ENCODE assay signal across 8 cellular contexts in genomic region chrX:15789979-15790765, GRCh38. TPM values are rescaled to one million over a fixed set of nuclear protein-coding genes. Genes with fewer than 3 reads are reported as not detected.
DNase-seq lines count a peak whose midpoint lies in the region; ATAC-seq and TF ChIP-seq lines count a peak whose summit lies in the region.

ZRSR2 (plus strand) TSS chrX:15790484; CDS start chrX:15790496, 12 bp downstream.

- TF ChIP-seq RAD21 in Ishikawa (IDR thresholded peaks at IDR 0.05; ENCODE audit: low read depth), result no peak

- H3K27ac ChIP-seq in Panc1 (ENCODE audit: low read length), result peak within 1 kb of the TSS; percentile 74

- no peak within 1 kb of the TSS for H3K4me3 Mint-ChIP-seq in activated T-cell treated with anti-CD3 and anti-CD28 coated beads, Interleukin-2, amount 50 U/mL, for 4 hours
- H3K4me3 Mint-ChIP-seq in naive thymus-derived CD8-positive, alpha-beta T cell, result no peak within 1 kb of the TSS
- no peak within 1 kb of the TSS for H3K4me3 Mint-ChIP-seq in stimulated activated naive B cell treated with anti-CD40 and anti-IgM and Interleukin-4, amounts not matched to agents 10 μg/mL and 1 μg/mL and 100 μg/mL, for 72 hours

- no peak within 1 kb of the TSS for H3K27ac Mint-ChIP-seq in naive thymus-derived CD8-positive, alpha-beta T cell
- no peak within 1 kb of the TSS for H3K27ac Mint-ChIP-seq in stimulated activated naive B cell treated with anti-CD40 and anti-IgM and Interleukin-4, amounts not matched to agents 10 μg/mL and 1 μg/mL and 100 μg/mL, for 72 hours

- CTCF ChIA-PET in Panc1 (lab: Charles Lee), result no interaction called here

- H3K9me3 ChIP-seq in Panc1 (ENCODE audit: control insufficient read depth, insufficient read depth, low read depth, low read length), result no peaks in the 10 kb centered on the region

- no peak for TF ChIP-seq EP300 in Ishikawa (IDR thresholded peaks at IDR 0.05; ENCODE audit: borderline replicate concordance)

- H3K4me1 ChIP-seq in Panc1 (ENCODE audit: control insufficient read depth, insufficient read depth, low read length), result no peaks in the 10 kb centered on the region

- H3K36me3 ChIP-seq in Panc1 (ENCODE audit: control insufficient read depth, insufficient read depth, low read length), result no peaks in the 10 kb centered on the region

- peak; percentile 96 for ATAC-seq in GM21717 (IDR thresholded peaks at IDR 0.05; ENCODE audit: unreplicated experiment)
- peak; percentile 98 for ATAC-seq in Panc1
- peak; percentile 92 to 93 for ATAC-seq in activated T-cell treated with anti-CD3 and anti-CD28 coated beads, Interleukin-2, amount 50 U/mL, for 4 hours
- peak; percentile 86 to 87 for ATAC-seq in naive thymus-derived CD8-positive, alpha-beta T cell
- ATAC-seq in stimulated activated naive B cell treated with anti-CD40 and anti-IgM and Interleukin-4, amounts not matched to agents 10 μg/mL and 1 μg/mL and 100 μg/mL, for 72 hours (replicated peaks), result peak; percentile 91 to 93

- H3K27me3 Mint-ChIP-seq in activated T-cell treated with anti-CD3 and anti-CD28 coated beads, Interleukin-2, amount 50 U/mL, for 4 hours (ENCODE audit: low read depth), result no peaks in the 10 kb centered on the region
- H3K27me3 Mint-ChIP-seq in naive thymus-derived CD8-positive, alpha-beta T cell, result no peaks in the 10 kb centered on the region
- no peaks in the 10 kb centered on the region for H3K27me3 Mint-ChIP-seq in stimulated activated naive B cell treated with anti-CD40 and anti-IgM and Interleukin-4, amounts not matched to agents 10 μg/mL and 1 μg/mL and 100 μg/mL, for 72 hours

- DNase-seq in DMS79 treated with DMSO at 0.1 percent for 48 hours (lab: John Stamatoyannopoulos, UW) (peak; percentile 40), Panc1 (ENCODE audit: low read depth, low spot score) (peak; percentile 8), fibroblast of gingiva (ENCODE audit: low read depth) (peak; percentile 55)
- DNase-seq in activated T-cell treated with anti-CD3 and anti-CD28 coated beads, Interleukin-2, amount 50 U/mL, for 4 hours, result peak; percentile 90
- peak; percentile 76 to 95 (median 86) for DNase-seq in naive thymus-derived CD8-positive, alpha-beta T cell
- DNase-seq in stimulated activated naive B cell treated with anti-CD40 and anti-IgM and Interleukin-4, amounts not matched to agents 10 μg/mL and 1 μg/mL and 100 μg/mL, for 72 hours, result peak; percentile 92

- peaks cover 2% of the 10 kb centered on the region for H3K36me3 Mint-ChIP-seq in activated T-cell treated with anti-CD3 and anti-CD28 coated beads, Interleukin-2, amount 50 U/mL, for 4 hours (ENCODE audit: insufficient read depth)
- peaks cover 0 to 20% (median 3%) of the 10 kb centered on the region in 3 donors for H3K36me3 Mint-ChIP-seq in naive thymus-derived CD8-positive, alpha-beta T cell
- peaks cover 5 to 19% of the 10 kb centered on the region in 2 donors for H3K36me3 Mint-ChIP-seq in stimulated activated naive B cell treated with anti-CD40 and anti-IgM and Interleukin-4, amounts not matched to agents 10 μg/mL and 1 μg/mL and 100 μg/mL, for 72 hours

- no TSS peak for BruUV-seq in Panc1 (replicated peaks; lab: Mats Ljungman, UMichigan)

- no peak for TF ChIP-seq CTCF in Panc1 (IDR thresholded peaks at IDR 0.05)

- no peaks in the 10 kb centered on the region for H3K27me3 ChIP-seq in Panc1 (ENCODE audit: control insufficient read depth, insufficient read depth, low read length)

- POLR2A ChIA-PET in Panc1 (lab: Charles Lee), result no interaction called here
- POLR2A ChIA-PET in naive thymus-derived CD8-positive, alpha-beta T cell (lab: Charles Lee), result interaction anchor here (0.9 to 4.1 kb wide), 13 partner anchors 9 to 115 kb away, joined by 3 to 28 read pairs (median 4); partner anchors contain the start of genes AP1S2 and CA5B

- H3K4me1 Mint-ChIP-seq in activated T-cell treated with anti-CD3 and anti-CD28 coated beads, Interleukin-2, amount 50 U/mL, for 4 hours (ENCODE audit: low read depth), result peaks cover 23% of the 10 kb centered on the region
- peaks cover 6 to 23% (median 22%) of the 10 kb centered on the region in 4 donors for H3K4me1 Mint-ChIP-seq in naive thymus-derived CD8-positive, alpha-beta T cell
- H3K4me1 Mint-ChIP-seq in stimulated activated naive B cell treated with anti-CD40 and anti-IgM and Interleukin-4, amounts not matched to agents 10 μg/mL and 1 μg/mL and 100 μg/mL, for 72 hours, result peaks cover 0 to 10% of the 10 kb centered on the region in 2 donors

- peak within 1 kb of the TSS; percentile 71 to 73 for H3K4me3 ChIP-seq in Panc1 (ENCODE audit: low read depth in 2 of 2, low read length in 2 of 2)

- H3K9me3 Mint-ChIP-seq in activated T-cell treated with anti-CD3 and anti-CD28 coated beads, Interleukin-2, amount 50 U/mL, for 4 hours, result no peaks in the 10 kb centered on the region
- H3K9me3 Mint-ChIP-seq in naive thymus-derived CD8-positive, alpha-beta T cell, result no peaks in the 10 kb centered on the region
- H3K9me3 Mint-ChIP-seq in stimulated activated naive B cell treated with anti-CD40 and anti-IgM and Interleukin-4, amounts not matched to agents 10 μg/mL and 1 μg/mL and 100 μg/mL, for 72 hours, result no peaks in the 10 kb centered on the region

- in situ Hi-C loops in Panc1 (cut with HindIII; ENCODE audit: low pct_unique_long_range_greater_than_20kb, low sequenced_read_pairs), result no loop called here

- intact Hi-C loops in Panc1 (cut with micrococcal nuclease; ENCODE audit: unreplicated experiment), result no loop called here

TF ChIP-seq in Ishikawa, 13 proteins besides CTCF, POLR2A, EP300 and RAD21:
- TF ChIP-seq ZBTB7A (IDR thresholded peaks at IDR 0.05; ENCODE audit: low read depth) (no peak), FOXM1 (IDR thresholded peaks at IDR 0.05; ENCODE audit: borderline replicate concordance, low read depth) (no peak), TCF12 (IDR thresholded peaks at IDR 0.05; ENCODE audit: low read depth) (no peak), REST (IDR thresholded peaks at IDR 0.05; ENCODE audit: low read depth) (no peak), TAF1 (IDR thresholded peaks at IDR 0.05; ENCODE audit: low read depth) (peak; percentile 66), TEAD4 (IDR thresholded peaks at IDR 0.05) (no peak), NFIC (IDR thresholded peaks at IDR 0.05) (no peak), MAX (IDR thresholded peaks at IDR 0.05) (peak; percentile 57; the same call in 1 of the 2 replicates), USF1 (IDR thresholded peaks at IDR 0.05) (no peak), CREB1 (IDR thresholded peaks at IDR 0.05; ENCODE audit: low read depth) (no peak), EGR1 (IDR thresholded peaks at IDR 0.05) (no peak), CEBPB (IDR thresholded peaks at IDR 0.05) (no peak), YY1 (IDR thresholded peaks at IDR 0.05; ENCODE audit: low read depth) (peak; percentile 89)

RNA-seq across cellular contexts. Expression of gene ZRSR2, which starts in this region (rescaled TPM):
- 3.0 TPM for total RNA-seq in Panc1 (2021; ENCODE audit: unreplicated experiment)
- 4.0 TPM for polyA plus RNA-seq in Panc1 (2012; ENCODE audit: insufficient read length)
- 10 to 100 TPM; 12.8 to 20.6 (median 14.8) TPM for total RNA-seq in activated T-cell treated with anti-CD3 and anti-CD28 coated beads, Interleukin-2, amount 50 U/mL, for 4 hours
- total RNA-seq in naive thymus-derived CD8-positive, alpha-beta T cell, result 10 to 100 TPM; 22.4 to 24.9 TPM
- polyA plus RNA-seq in naive thymus-derived CD8-positive, alpha-beta T cell, result 10 to 100 TPM; 15.1 to 44.8 (median 27.7) TPM

Comparison
In these comparisons a context has a peak if more than half of its experiments do, and no peak if none do; other contexts are left out.
1. Peak in every context shown above with its lines: DNase-seq, ATAC-seq, H3K4me3 ChIP-seq and H3K27ac ChIP-seq.
2. DNase-seq: peak in every context shown above with its lines; median percentile 92 in stimulated activated naive B cell treated with anti-CD40 and anti-IgM and Interleukin-4, amounts not matched to agents 10 μg/mL and 1 μg/mL and 100 μg/mL, for 72 hours; 90 in activated T-cell treated with anti-CD3 and anti-CD28 coated beads, Interleukin-2, amount 50 U/mL, for 4 hours; 86 in naive thymus-derived CD8-positive, alpha-beta T cell; 55 in fibroblast of gingiva; 40 in DMS79 treated with DMSO at 0.1 percent for 48 hours; 8 in Panc1.